ENCODE assay signal across 8 cellular contexts in the genomic region with DNA sequence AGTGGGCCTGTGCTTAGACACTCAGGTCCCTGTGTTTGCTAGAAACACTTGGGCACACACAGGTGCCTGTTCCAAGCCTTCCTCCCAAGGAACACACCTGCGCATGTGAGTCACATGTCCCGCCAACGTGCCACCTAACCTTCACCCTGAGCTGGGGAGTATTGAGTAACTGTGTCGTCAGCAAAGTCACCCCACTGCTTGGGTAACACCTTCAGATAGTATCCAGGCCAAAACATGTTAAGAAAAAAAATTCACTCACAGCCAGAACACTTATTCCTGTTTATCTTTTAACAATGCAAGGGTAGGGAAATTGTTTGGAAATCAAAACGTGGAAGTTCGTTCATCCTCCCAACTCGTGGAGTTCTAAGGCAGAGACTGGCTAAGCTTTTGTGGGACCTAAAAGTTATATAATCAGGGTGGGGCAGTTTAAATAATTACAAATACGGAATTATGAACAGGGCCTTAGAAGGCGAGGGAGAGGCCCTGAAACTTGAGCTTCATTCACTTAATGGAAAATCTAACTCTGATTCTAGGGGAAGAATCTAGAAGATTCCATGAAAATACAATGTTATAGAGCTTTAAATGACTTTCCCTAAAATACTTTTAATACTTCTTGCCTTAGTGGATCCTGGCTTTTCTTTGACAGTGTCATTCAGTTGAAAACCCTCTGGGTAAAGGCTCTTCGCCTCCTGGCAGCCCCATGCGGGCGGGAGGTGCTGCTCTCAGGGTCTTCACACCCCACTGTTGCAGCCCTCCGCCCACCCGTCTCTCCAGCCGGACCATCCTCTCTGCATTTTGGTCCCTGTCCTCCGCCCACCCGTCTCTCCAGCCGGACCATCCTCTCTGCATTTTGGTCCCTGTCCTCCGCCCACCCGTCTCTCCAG. TPM values are rescaled to one million over a fixed set of nuclear protein-coding genes. Genes with fewer than 3 reads are reported as not detected.
A peak's percentile ranks its signal among the peaks of the same experiment; 100 is the strongest.
DNase-seq lines count a peak whose midpoint lies in the region; TF ChIP-seq lines count a peak whose summit lies in the region.

No MANE protein-coding gene starts in this region.

- H3K27ac Mint-ChIP-seq in neural progenitor cell: no peak overlapping the region

- H3K9ac ChIP-seq in neural progenitor cell: no peak overlapping the region

- H3K36me3 ChIP-seq in neural progenitor cell: no peaks in the 10 kb centered on the region
- H3K36me3 ChIP-seq in urinary bladder (ENCODE audit: insufficient read depth): no peaks in the 10 kb centered on the region

- peaks cover 53% of the 10 kb centered on the region for H3K27me3 ChIP-seq in neural progenitor cell

- DNase-seq in GF-D8 (lab: John Stamatoyannopoulos, UW) (peak; percentile 48), epithelial cell of prostate (ENCODE audit: low read depth, low spot score) (peak; percentile 78), neural progenitor cell (ENCODE audit: low spot score) (no peak), HK-2 (ENCODE audit: unreplicated experiment) (no peak), DMS 273 (lab: John Stamatoyannopoulos, UW; ENCODE audit: unreplicated experiment) (no peak), NCI-H226 (no peak)
- peak; percentile 13 to 36 for DNase-seq in activated CD4-positive, alpha-beta T cell treated with anti-CD3 and anti-CD28 coated beads, Interleukin-2, amount 50 U/mL, for 24 hours (ENCODE audit: low read depth in 1 of 2, low spot score in 1 of 2)

- peak overlapping the region; percentile 76 for H3K4me3 Mint-ChIP-seq in neural progenitor cell

- peak overlapping the region; percentile 70 for H3K4me2 ChIP-seq in neural progenitor cell

- H3K4me1 Mint-ChIP-seq in neural progenitor cell: peaks cover 9% of the 10 kb centered on the region

- no peaks in the 10 kb centered on the region for H3K4me1 ChIP-seq in neural progenitor cell
- H3K4me1 ChIP-seq in urinary bladder (ENCODE audit: insufficient read depth): no peaks in the 10 kb centered on the region

- H3K36me3 Mint-ChIP-seq in neural progenitor cell: peaks cover 6% of the 10 kb centered on the region

- 61% methylated on average over 18 of the region's 20 CpGs for WGBS in urinary bladder

- peaks cover 8% of the 10 kb centered on the region for H3K9me3 Mint-ChIP-seq in neural progenitor cell

- peaks cover 13% of the 10 kb centered on the region for H3K27me3 Mint-ChIP-seq in neural progenitor cell (ENCODE audit: insufficient read depth, low read depth)

- peak overlapping the region; percentile 34 for H3K4me3 ChIP-seq in neural progenitor cell
- no peak overlapping the region for H3K4me3 ChIP-seq in urinary bladder (ENCODE audit: low read depth, low read length)

- no peaks in the 10 kb centered on the region for H4K20me1 ChIP-seq in neural progenitor cell (ENCODE audit: low read depth)

- H3K9me3 ChIP-seq in neural progenitor cell (ENCODE audit: low read depth): no peaks in the 10 kb centered on the region

- peak overlapping the region; percentile 98 for H3K27ac ChIP-seq in epithelial cell of prostate
- H3K27ac ChIP-seq in neural progenitor cell: no peak overlapping the region
- H3K27ac ChIP-seq in urinary bladder (ENCODE audit: low read depth): peak overlapping the region; percentile 62

- no peak overlapping the region for H2AFZ ChIP-seq in neural progenitor cell (replicated peaks)

- no peaks in the 10 kb centered on the region for H3K79me2 ChIP-seq in neural progenitor cell (ENCODE audit: low read depth)

- no peak for TF ChIP-seq CTCF in neural progenitor cell (IDR thresholded peaks at IDR 0.05)

- H3F3A ChIP-seq in neural progenitor cell (ENCODE audit: low read depth): peaks cover 19% of the 10 kb centered on the region

RNA-seq across cellular contexts. Expression of a gene that starts 30.3 kb away (rescaled TPM):
- total RNA-seq in neural progenitor cell (ENCODE audit: low replicate concordance): 29.6 and 33.6 TPM in 2 replicates
- total RNA-seq in urinary bladder: 50.5 TPM
- polyA plus RNA-seq in urinary bladder: 38.1 TPM

RNA-seq across cellular contexts. Expression of a gene that starts 31.5 kb away (rescaled TPM):
- 43.7 and 73.8 TPM in 2 replicates for total RNA-seq in neural progenitor cell (ENCODE audit: low replicate concordance)
- total RNA-seq in urinary bladder: 9.8 TPM
- 25.4 TPM for polyA plus RNA-seq in urinary bladder

Comparison
In these comparisons a context has a peak if more than half of its experiments do, and no peak if none do; other contexts are left out.
1. DNase-seq: peak in GF-D8 (single experiment), activated CD4-positive, alpha-beta T cell treated with anti-CD3 and anti-CD28 coated beads, Interleukin-2, amount 50 U/mL, for 24 hours (2 of 2) and epithelial cell of prostate (single experiment); none in neural progenitor cell (single experiment), HK-2 (single experiment), DMS 273 (single experiment) and NCI-H226 (single experiment).